In genomic region chr1:8197493-8198282, GRCh38 we compare ENCODE assay signal across 2 cellular contexts.
TF ChIP-seq lines count a peak whose summit lies in the region.

No MANE protein-coding gene starts in this region.

TF ChIP-seq in K562, 482 proteins besides CTCF, POLR2A, EP300 and RAD21 (continued from another document and continues in another):
- TF ChIP-seq, protein P1, sequence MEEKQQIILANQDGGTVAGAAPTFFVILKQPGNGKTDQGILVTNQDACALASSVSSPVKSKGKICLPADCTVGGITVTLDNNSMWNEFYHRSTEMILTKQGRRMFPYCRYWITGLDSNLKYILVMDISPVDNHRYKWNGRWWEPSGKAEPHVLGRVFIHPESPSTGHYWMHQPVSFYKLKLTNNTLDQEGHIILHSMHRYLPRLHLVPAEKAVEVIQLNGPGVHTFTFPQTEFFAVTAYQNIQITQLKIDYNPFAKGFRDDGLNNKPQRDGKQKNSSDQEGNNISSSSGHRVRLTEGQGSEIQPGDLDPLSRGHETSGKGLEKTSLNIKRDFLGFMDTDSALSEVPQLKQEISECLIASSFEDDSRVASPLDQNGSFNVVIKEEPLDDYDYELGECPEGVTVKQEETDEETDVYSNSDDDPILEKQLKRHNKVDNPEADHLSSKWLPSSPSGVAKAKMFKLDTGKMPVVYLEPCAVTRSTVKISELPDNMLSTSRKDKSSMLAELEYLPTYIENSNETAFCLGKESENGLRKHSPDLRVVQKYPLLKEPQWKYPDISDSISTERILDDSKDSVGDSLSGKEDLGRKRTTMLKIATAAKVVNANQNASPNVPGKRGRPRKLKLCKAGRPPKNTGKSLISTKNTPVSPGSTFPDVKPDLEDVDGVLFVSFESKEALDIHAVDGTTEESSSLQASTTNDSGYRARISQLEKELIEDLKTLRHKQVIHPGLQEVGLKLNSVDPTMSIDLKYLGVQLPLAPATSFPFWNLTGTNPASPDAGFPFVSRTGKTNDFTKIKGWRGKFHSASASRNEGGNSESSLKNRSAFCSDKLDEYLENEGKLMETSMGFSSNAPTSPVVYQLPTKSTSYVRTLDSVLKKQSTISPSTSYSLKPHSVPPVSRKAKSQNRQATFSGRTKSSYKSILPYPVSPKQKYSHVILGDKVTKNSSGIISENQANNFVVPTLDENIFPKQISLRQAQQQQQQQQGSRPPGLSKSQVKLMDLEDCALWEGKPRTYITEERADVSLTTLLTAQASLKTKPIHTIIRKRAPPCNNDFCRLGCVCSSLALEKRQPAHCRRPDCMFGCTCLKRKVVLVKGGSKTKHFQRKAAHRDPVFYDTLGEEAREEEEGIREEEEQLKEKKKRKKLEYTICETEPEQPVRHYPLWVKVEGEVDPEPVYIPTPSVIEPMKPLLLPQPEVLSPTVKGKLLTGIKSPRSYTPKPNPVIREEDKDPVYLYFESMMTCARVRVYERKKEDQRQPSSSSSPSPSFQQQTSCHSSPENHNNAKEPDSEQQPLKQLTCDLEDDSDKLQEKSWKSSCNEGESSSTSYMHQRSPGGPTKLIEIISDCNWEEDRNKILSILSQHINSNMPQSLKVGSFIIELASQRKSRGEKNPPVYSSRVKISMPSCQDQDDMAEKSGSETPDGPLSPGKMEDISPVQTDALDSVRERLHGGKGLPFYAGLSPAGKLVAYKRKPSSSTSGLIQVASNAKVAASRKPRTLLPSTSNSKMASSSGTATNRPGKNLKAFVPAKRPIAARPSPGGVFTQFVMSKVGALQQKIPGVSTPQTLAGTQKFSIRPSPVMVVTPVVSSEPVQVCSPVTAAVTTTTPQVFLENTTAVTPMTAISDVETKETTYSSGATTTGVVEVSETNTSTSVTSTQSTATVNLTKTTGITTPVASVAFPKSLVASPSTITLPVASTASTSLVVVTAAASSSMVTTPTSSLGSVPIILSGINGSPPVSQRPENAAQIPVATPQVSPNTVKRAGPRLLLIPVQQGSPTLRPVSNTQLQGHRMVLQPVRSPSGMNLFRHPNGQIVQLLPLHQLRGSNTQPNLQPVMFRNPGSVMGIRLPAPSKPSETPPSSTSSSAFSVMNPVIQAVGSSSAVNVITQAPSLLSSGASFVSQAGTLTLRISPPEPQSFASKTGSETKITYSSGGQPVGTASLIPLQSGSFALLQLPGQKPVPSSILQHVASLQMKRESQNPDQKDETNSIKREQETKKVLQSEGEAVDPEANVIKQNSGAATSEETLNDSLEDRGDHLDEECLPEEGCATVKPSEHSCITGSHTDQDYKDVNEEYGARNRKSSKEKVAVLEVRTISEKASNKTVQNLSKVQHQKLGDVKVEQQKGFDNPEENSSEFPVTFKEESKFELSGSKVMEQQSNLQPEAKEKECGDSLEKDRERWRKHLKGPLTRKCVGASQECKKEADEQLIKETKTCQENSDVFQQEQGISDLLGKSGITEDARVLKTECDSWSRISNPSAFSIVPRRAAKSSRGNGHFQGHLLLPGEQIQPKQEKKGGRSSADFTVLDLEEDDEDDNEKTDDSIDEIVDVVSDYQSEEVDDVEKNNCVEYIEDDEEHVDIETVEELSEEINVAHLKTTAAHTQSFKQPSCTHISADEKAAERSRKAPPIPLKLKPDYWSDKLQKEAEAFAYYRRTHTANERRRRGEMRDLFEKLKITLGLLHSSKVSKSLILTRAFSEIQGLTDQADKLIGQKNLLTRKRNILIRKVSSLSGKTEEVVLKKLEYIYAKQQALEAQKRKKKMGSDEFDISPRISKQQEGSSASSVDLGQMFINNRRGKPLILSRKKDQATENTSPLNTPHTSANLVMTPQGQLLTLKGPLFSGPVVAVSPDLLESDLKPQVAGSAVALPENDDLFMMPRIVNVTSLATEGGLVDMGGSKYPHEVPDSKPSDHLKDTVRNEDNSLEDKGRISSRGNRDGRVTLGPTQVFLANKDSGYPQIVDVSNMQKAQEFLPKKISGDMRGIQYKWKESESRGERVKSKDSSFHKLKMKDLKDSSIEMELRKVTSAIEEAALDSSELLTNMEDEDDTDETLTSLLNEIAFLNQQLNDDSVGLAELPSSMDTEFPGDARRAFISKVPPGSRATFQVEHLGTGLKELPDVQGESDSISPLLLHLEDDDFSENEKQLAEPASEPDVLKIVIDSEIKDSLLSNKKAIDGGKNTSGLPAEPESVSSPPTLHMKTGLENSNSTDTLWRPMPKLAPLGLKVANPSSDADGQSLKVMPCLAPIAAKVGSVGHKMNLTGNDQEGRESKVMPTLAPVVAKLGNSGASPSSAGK (IDR thresholded peaks at IDR 0.05) = peak; percentile 92
- no peak for TF ChIP-seq ZNF282 (CRISPR knock-in tag; IDR thresholded peaks at IDR 0.05)
- peak; percentile 84 for TF ChIP-seq RAD51 (IDR thresholded peaks at IDR 0.05; ENCODE audit: borderline replicate concordance, low read depth)
- TF ChIP-seq, protein P2, sequence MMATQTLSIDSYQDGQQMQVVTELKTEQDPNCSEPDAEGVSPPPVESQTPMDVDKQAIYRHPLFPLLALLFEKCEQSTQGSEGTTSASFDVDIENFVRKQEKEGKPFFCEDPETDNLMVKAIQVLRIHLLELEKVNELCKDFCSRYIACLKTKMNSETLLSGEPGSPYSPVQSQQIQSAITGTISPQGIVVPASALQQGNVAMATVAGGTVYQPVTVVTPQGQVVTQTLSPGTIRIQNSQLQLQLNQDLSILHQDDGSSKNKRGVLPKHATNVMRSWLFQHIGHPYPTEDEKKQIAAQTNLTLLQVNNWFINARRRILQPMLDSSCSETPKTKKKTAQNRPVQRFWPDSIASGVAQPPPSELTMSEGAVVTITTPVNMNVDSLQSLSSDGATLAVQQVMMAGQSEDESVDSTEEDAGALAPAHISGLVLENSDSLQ (IDR thresholded peaks at IDR 0.05) = 0 out of 2 replicates have a peak, but pooled peaks have one; percentile 24
- TF ChIP-seq TOE1 (IDR thresholded peaks at IDR 0.05; ENCODE audit: borderline replicate concordance) = peak; percentile 93
- no peak for TF ChIP-seq TOE1 (CRISPR knock-in tag; IDR thresholded peaks at IDR 0.05; ENCODE audit: borderline replicate concordance, low read depth)
- TF ChIP-seq GATA2 (CRISPR knock-in tag; IDR thresholded peaks at IDR 0.05) = peak; percentile 92
- 0 out of 2 replicates have a peak, but pooled peaks have one; percentile 5 for TF ChIP-seq KDM2B (CRISPR knock-in tag; IDR thresholded peaks at IDR 0.05)
- no peak for TF ChIP-seq BRF2 (IDR thresholded peaks at IDR 0.05; ENCODE audit: borderline replicate concordance, insufficient read depth, insufficient read length)
- TF ChIP-seq IFI16 (CRISPR knock-in tag; IDR thresholded peaks at IDR 0.05) = no peak
- peak; percentile 70 for TF ChIP-seq ELF4 (CRISPR knock-in tag; IDR thresholded peaks at IDR 0.05)
- TF ChIP-seq CBX5 (IDR thresholded peaks at IDR 0.05; ENCODE audit: borderline replicate concordance, low read depth) = 0 out of 2 replicates have a peak, but pooled peaks have one; percentile 47
- peak; percentile 95 for TF ChIP-seq XRCC5 (IDR thresholded peaks at IDR 0.05; ENCODE audit: low read depth, low read length)

TF ChIP-seq in HepG2, 621 proteins besides CTCF, POLR2A, EP300 and RAD21 (continued from another document and continues in another):
- TF ChIP-seq, protein P3, sequence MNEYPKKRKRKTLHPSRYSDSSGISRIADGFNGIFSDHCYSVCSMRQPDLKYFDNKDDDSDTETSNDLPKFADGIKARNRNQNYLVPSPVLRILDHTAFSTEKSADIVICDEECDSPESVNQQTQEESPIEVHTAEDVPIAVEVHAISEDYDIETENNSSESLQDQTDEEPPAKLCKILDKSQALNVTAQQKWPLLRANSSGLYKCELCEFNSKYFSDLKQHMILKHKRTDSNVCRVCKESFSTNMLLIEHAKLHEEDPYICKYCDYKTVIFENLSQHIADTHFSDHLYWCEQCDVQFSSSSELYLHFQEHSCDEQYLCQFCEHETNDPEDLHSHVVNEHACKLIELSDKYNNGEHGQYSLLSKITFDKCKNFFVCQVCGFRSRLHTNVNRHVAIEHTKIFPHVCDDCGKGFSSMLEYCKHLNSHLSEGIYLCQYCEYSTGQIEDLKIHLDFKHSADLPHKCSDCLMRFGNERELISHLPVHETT (CRISPR knock-in tag; conservative IDR thresholded peaks at IDR 0.05) = no peak
- no peak for TF ChIP-seq SNAPC2 (CRISPR knock-in tag; IDR thresholded peaks at IDR 0.05)
- peak; percentile 68; the same call in 1 of the 2 replicates for TF ChIP-seq BORCS8-MEF2B (CRISPR knock-in tag; IDR thresholded peaks at IDR 0.05)
- TF ChIP-seq ZNF749 (CRISPR knock-in tag; IDR thresholded peaks at IDR 0.05; ENCODE audit: borderline replicate concordance) = no peak
- TF ChIP-seq NFKB2 (CRISPR knock-in tag; IDR thresholded peaks at IDR 0.05; ENCODE audit: borderline replicate concordance) = no peak; the same call in 1 of the 2 replicates
- TF ChIP-seq MAFG (CRISPR knock-in tag; IDR thresholded peaks at IDR 0.05) = 0 out of 2 replicates have a peak, but pooled peaks have one; percentile 54
- no peak for TF ChIP-seq PRPF4 (IDR thresholded peaks at IDR 0.05; ENCODE audit: low read depth, low read length, poor library complexity, severe bottlenecking)
- TF ChIP-seq ZNF253 (CRISPR knock-in tag; IDR thresholded peaks at IDR 0.05; ENCODE audit: borderline replicate concordance) = no peak
- TF ChIP-seq ZNF138 (CRISPR knock-in tag; IDR thresholded peaks at IDR 0.05; ENCODE audit: low read depth) = no peak
- TF ChIP-seq ZNF777 (CRISPR knock-in tag; IDR thresholded peaks at IDR 0.05) = no peak
- TF ChIP-seq NCOA1 (CRISPR knock-in tag; IDR thresholded peaks at IDR 0.05) = no peak
- peak; percentile 49; the same call in 1 of the 2 replicates for TF ChIP-seq KLF6 (CRISPR knock-in tag; IDR thresholded peaks at IDR 0.05)
- no peak for TF ChIP-seq ZNF652 (CRISPR knock-in tag; IDR thresholded peaks at IDR 0.05; ENCODE audit: borderline replicate concordance, low read depth)
- TF ChIP-seq, protein P4, sequence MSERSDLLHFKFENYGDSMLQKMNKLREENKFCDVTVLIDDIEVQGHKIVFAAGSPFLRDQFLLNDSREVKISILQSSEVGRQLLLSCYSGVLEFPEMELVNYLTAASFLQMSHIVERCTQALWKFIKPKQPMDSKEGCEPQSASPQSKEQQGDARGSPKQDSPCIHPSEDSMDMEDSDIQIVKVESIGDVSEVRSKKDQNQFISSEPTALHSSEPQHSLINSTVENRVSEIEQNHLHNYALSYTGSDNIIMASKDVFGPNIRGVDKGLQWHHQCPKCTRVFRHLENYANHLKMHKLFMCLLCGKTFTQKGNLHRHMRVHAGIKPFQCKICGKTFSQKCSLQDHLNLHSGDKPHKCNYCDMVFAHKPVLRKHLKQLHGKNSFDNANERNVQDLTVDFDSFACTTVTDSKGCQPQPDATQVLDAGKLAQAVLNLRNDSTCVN (CRISPR knock-in tag; IDR thresholded peaks at IDR 0.05; ENCODE audit: borderline replicate concordance) = no peak; the same call in 1 of the 2 replicates
- peak; percentile 85; the same call in 1 of the 2 replicates for TF ChIP-seq KLF11 (CRISPR knock-in tag; IDR thresholded peaks at IDR 0.05)
- TF ChIP-seq HBP1 (CRISPR knock-in tag; IDR thresholded peaks at IDR 0.05; ENCODE audit: low read depth) = no peak
- TF ChIP-seq TRIM24 (CRISPR knock-in tag; IDR thresholded peaks at IDR 0.05) = no peak
- TF ChIP-seq, protein P5, sequence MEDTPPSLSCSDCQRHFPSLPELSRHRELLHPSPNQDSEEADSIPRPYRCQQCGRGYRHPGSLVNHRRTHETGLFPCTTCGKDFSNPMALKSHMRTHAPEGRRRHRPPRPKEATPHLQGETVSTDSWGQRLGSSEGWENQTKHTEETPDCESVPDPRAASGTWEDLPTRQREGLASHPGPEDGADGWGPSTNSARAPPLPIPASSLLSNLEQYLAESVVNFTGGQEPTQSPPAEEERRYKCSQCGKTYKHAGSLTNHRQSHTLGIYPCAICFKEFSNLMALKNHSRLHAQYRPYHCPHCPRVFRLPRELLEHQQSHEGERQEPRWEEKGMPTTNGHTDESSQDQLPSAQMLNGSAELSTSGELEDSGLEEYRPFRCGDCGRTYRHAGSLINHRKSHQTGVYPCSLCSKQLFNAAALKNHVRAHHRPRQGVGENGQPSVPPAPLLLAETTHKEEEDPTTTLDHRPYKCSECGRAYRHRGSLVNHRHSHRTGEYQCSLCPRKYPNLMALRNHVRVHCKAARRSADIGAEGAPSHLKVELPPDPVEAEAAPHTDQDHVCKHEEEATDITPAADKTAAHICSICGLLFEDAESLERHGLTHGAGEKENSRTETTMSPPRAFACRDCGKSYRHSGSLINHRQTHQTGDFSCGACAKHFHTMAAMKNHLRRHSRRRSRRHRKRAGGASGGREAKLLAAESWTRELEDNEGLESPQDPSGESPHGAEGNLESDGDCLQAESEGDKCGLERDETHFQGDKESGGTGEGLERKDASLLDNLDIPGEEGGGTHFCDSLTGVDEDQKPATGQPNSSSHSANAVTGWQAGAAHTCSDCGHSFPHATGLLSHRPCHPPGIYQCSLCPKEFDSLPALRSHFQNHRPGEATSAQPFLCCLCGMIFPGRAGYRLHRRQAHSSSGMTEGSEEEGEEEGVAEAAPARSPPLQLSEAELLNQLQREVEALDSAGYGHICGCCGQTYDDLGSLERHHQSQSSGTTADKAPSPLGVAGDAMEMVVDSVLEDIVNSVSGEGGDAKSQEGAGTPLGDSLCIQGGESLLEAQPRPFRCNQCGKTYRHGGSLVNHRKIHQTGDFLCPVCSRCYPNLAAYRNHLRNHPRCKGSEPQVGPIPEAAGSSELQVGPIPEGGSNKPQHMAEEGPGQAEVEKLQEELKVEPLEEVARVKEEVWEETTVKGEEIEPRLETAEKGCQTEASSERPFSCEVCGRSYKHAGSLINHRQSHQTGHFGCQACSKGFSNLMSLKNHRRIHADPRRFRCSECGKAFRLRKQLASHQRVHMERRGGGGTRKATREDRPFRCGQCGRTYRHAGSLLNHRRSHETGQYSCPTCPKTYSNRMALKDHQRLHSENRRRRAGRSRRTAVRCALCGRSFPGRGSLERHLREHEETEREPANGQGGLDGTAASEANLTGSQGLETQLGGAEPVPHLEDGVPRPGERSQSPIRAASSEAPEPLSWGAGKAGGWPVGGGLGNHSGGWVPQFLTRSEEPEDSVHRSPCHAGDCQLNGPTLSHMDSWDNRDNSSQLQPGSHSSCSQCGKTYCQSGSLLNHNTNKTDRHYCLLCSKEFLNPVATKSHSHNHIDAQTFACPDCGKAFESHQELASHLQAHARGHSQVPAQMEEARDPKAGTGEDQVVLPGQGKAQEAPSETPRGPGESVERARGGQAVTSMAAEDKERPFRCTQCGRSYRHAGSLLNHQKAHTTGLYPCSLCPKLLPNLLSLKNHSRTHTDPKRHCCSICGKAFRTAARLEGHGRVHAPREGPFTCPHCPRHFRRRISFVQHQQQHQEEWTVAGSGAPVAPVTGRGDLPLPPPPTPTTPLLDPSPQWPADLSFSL (CRISPR knock-in tag; IDR thresholded peaks at IDR 0.05) = no peak
- TF ChIP-seq RORA (CRISPR knock-in tag; IDR thresholded peaks at IDR 0.05) = no peak
- TF ChIP-seq, protein P6, sequence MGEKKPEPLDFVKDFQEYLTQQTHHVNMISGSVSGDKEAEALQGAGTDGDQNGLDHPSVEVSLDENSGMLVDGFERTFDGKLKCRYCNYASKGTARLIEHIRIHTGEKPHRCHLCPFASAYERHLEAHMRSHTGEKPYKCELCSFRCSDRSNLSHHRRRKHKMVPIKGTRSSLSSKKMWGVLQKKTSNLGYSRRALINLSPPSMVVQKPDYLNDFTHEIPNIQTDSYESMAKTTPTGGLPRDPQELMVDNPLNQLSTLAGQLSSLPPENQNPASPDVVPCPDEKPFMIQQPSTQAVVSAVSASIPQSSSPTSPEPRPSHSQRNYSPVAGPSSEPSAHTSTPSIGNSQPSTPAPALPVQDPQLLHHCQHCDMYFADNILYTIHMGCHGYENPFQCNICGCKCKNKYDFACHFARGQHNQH (CRISPR knock-in tag; IDR thresholded peaks at IDR 0.05) = peak; percentile 69; the same call in 1 of the 2 replicates
